In genomic region chr6:44057931-44058616, GRCh38 we compare ENCODE assay signal across 9 cellular contexts.
DNase-seq lines count a peak whose midpoint lies in the region; ATAC-seq and TF ChIP-seq lines count a peak whose summit lies in the region.
"Had no signal": no experiment of that assay in that cellular context is flagged by ENCODE, and none has a peak within 500 bp of the region (broad histone marks: within the 10 kb centered on the region; RNA-seq: fewer than 3 reads in every experiment).

No MANE protein-coding gene starts in this region.

- DNase-seq in ELR (ENCODE audit: low read depth) = peak; percentile 51
- DNase-seq in foreskin keratinocyte = no peak
- DNase-seq in stimulated activated CD4-positive, alpha-beta T cell treated with anti-CD3 and anti-CD28 coated beads, Interleukin-15, amount 100 ng/mL, for 24 hours = no peak
- DNase-seq in SK-N-DZ (ENCODE audit: low spot score) = no peak
- no peak for DNase-seq in cortex of kidney (lab: John Stamatoyannopoulos, UW)
- DNase-seq: NCI-H1092 had no signal

- H3K4me3 ChIP-seq in skeletal muscle tissue (ENCODE audit: low read length in 3 of 3) = peak overlapping the region in 1 of 3 donors; percentile 24

- H3K9me3 ChIP-seq in skeletal muscle tissue (ENCODE audit: control insufficient read depth in 3 of 3, low read length in 3 of 3) = no peaks in the 10 kb centered on the region

- H3K27me3 ChIP-seq in foreskin keratinocyte (no peaks in the 10 kb centered on the region), skeletal muscle tissue (ENCODE audit: control insufficient read depth in 3 of 3, insufficient read depth in 3 of 3, low read length in 3 of 3) (no peaks in the 10 kb centered on the region)

- peak overlapping the region in 1 of 3 donors; percentile 51 for H3K9ac ChIP-seq in skeletal muscle tissue (ENCODE audit: low read depth in 1 of 3, low read length in 3 of 3)

- peaks cover 36% of the 10 kb centered on the region for H3K4me1 ChIP-seq in foreskin keratinocyte
- H3K4me1 ChIP-seq in skeletal muscle tissue (ENCODE audit: control insufficient read depth in 3 of 3, insufficient read depth in 3 of 3, low read length in 3 of 3) = peaks cover 45 to 71% (median 63%) of the 10 kb centered on the region in 3 donors

- H3K36me3 ChIP-seq in skeletal muscle tissue (ENCODE audit: control insufficient read depth in 3 of 3, insufficient read depth in 3 of 3, low read length in 3 of 3) = no peaks in the 10 kb centered on the region

- no peak for ATAC-seq in foreskin keratinocyte
- no peak for ATAC-seq in HG03439 (IDR thresholded peaks at IDR 0.05; ENCODE audit: unreplicated experiment)

- TF ChIP-seq CTCF in foreskin keratinocyte (conservative IDR thresholded peaks at IDR 0.05) = no peak

- H3K27ac ChIP-seq in angular gyrus (ENCODE audit: low read depth, low read length) = peak overlapping the region; percentile 17
- H3K27ac ChIP-seq in foreskin keratinocyte = peak overlapping the region; percentile 51
- H3K27ac ChIP-seq in skeletal muscle tissue (ENCODE audit: low read depth, low read length) = peak overlapping the region; percentile 86

Comparison
In these comparisons a context has a peak if more than half of its experiments do, and no peak if none do; other contexts are left out.
1. H3K27ac ChIP-seq: peak in every context shown above with its lines; median percentile 86 in skeletal muscle tissue; 51 in foreskin keratinocyte; 17 in angular gyrus.